16 cellular contexts compared by ENCODE assay signal in the genomic region with DNA sequence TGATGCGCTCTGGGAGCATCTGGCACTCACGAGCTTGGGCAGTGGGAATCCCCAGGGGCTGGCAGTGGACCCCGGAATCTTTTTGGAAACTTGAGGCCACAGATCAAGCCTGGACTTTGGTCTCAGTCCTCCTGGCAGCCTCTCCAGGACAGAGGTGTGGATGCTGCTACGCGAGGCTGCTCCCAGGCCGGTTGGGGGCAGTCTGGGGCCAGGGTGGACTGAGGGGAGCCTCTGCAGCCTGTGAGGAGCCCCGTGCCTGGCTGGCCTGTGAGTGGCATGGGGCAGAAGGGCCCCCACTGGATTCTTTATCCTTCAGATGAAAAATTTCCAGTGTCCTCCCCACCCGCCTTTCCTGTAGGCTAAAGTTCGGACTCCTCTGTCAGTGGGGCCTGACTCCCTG. TPM values are rescaled to one million over a fixed set of nuclear protein-coding genes. Genes with fewer than 3 reads are reported as not detected.
A peak's percentile ranks its signal among the peaks of the same experiment; 100 is the strongest.
DNase-seq lines count a peak whose midpoint lies in the region; ATAC-seq and TF ChIP-seq lines count a peak whose summit lies in the region.
"Had no signal": no experiment of that assay in that cellular context is flagged by ENCODE, and none has a peak within 500 bp of the region (broad histone marks: within the 10 kb centered on the region; RNA-seq: fewer than 3 reads in every experiment).

No MANE protein-coding gene starts in this region.

- TF ChIP-seq EP300 in upper lobe of left lung (IDR thresholded peaks at IDR 0.05): no peak

- H3K27ac ChIP-seq in WERI-Rb-1 (peak overlapping the region; percentile 79), testis (peak overlapping the region; percentile 49 to 78), Peyer's patch (peak overlapping the region in 2 of 4 donors; percentile 60 to 84), upper lobe of left lung (no peak overlapping the region)
- H3K27ac ChIP-seq: right lobe of liver had no signal

- peak; percentile 55 for DNase-seq in WERI-Rb-1
- no peak for DNase-seq in fibroblast of villous mesenchyme (ENCODE audit: low read depth)
- DNase-seq in mucosa of descending colon: no peak
- DNase-seq in testis: no peak
- no peak for DNase-seq in Peyer's patch
- no peak for DNase-seq in NCI-H2081 (lab: John Stamatoyannopoulos, UW)
- no peak for DNase-seq in upper lobe of left lung
- DNase-seq: activated CD4-positive, alpha-beta T cell treated with anti-CD3 and anti-CD28 coated beads, Interleukin-2, amount 50 U/mL, for 1 hour; CD4-positive, CD25-positive, alpha-beta regulatory T cell; midbrain; NCI-H1417 treated with DMSO at 0.1 percent for 48 hours; NCI-H510A treated with DMSO at 0.1 percent for 48 hours had no signal

- ATAC-seq in mucosa of descending colon (peak; percentile 31), GM18519 (IDR thresholded peaks at IDR 0.05; ENCODE audit: low FRiP score, unreplicated experiment) (no peak), upper lobe of left lung (ENCODE audit: low FRiP score in 2 of 2) (no peak)

- H3K27me3 ChIP-seq in WERI-Rb-1 (ENCODE audit: insufficient read depth, low read depth, severe bottlenecking) (no peaks in the 10 kb centered on the region), testis (no peaks in the 10 kb centered on the region), Peyer's patch (no peaks in the 10 kb centered on the region), upper lobe of left lung (no peaks in the 10 kb centered on the region)
- H3K27me3 ChIP-seq: right lobe of liver had no signal

- WGBS in testis, 2 donors: 75 to 78% methylated on average over 8 to 9 of the region's 9 CpGs
- 75 to 94% methylated on average over 5 to 9 of the region's 9 CpGs for WGBS in upper lobe of left lung, 2 donors

- H3K36me3 ChIP-seq in WERI-Rb-1 (no peaks in the 10 kb centered on the region), mucosa of descending colon (ENCODE audit: low read depth) (no peaks in the 10 kb centered on the region), testis (ENCODE audit: low read depth, missing control alignments) (no peaks in the 10 kb centered on the region), Peyer's patch (no peaks in the 10 kb centered on the region), upper lobe of left lung (no peaks in the 10 kb centered on the region)
- H3K36me3 ChIP-seq: right lobe of liver had no signal

- H3K4me3 ChIP-seq in WERI-Rb-1 (ENCODE audit: low read depth, low read length) (no peak overlapping the region), fibroblast of villous mesenchyme (ENCODE audit: low read depth, low read length) (no peak overlapping the region), mucosa of descending colon (no peak overlapping the region), testis (no peak overlapping the region), Peyer's patch (no peak overlapping the region), upper lobe of left lung (no peak overlapping the region)
- H3K4me3 ChIP-seq: right lobe of liver had no signal

- no peak for TF ChIP-seq POLR2A in testis (IDR thresholded peaks at IDR 0.05)
- no peak for TF ChIP-seq POLR2A in Peyer's patch (IDR thresholded peaks at IDR 0.05)
- TF ChIP-seq POLR2A in upper lobe of left lung (IDR thresholded peaks at IDR 0.05): no peak

- intact Hi-C loops in mucosa of descending colon (cut with DNase I, micrococcal nuclease) (loop anchor here in 1 of 2 donors (10.0 kb wide), 1 partner anchor 129 kb away; no protein-coding TSS in a partner anchor), testis (cut with DNase I; ENCODE audit: low total_unique reads) (no loop called here)

- TF ChIP-seq CTCF in WERI-Rb-1 (IDR thresholded peaks at IDR 0.05; ENCODE audit: low read depth, low read length) (peak; percentile 47), fibroblast of villous mesenchyme (IDR thresholded peaks at IDR 0.05; ENCODE audit: insufficient read depth, low read depth, low read length) (peak; percentile 8), mucosa of descending colon (IDR thresholded peaks at IDR 0.05) (no peak), testis (IDR thresholded peaks at IDR 0.05) (no peak), Peyer's patch (IDR thresholded peaks at IDR 0.05) (no peak), upper lobe of left lung (IDR thresholded peaks at IDR 0.05) (no peak)

- no peaks in the 10 kb centered on the region for H3K9me3 ChIP-seq in WERI-Rb-1 (ENCODE audit: severe bottlenecking)
- no peaks in the 10 kb centered on the region for H3K9me3 ChIP-seq in mucosa of descending colon
- no peaks in the 10 kb centered on the region for H3K9me3 ChIP-seq in testis
- H3K9me3 ChIP-seq in Peyer's patch: no peaks in the 10 kb centered on the region
- no peaks in the 10 kb centered on the region for H3K9me3 ChIP-seq in upper lobe of left lung
- H3K9me3 ChIP-seq: right lobe of liver had no signal

- H3K4me1 ChIP-seq in mucosa of descending colon (ENCODE audit: low read depth): no peaks in the 10 kb centered on the region
- H3K4me1 ChIP-seq in testis: peaks cover 28% of the 10 kb centered on the region
- H3K4me1 ChIP-seq in Peyer's patch: peaks cover 0 to 7% (median 0%) of the 10 kb centered on the region in 4 donors
- peaks cover 0 to 8% (median 3%) of the 10 kb centered on the region in 4 donors for H3K4me1 ChIP-seq in upper lobe of left lung
- H3K4me1 ChIP-seq: right lobe of liver had no signal

RNA-seq across cellular contexts. Expression of a gene that starts 12.7 kb away (rescaled TPM):
- total RNA-seq in fibroblast of villous mesenchyme: 20.7 and 35.8 TPM in 2 replicates
- 1,000 to 10,000 TPM in 1 of 3 donors, 100 to 1,000 TPM in 1, 10 to 100 TPM in 1; 65.4 to 4,715 (median 359) TPM for total RNA-seq in mucosa of descending colon
- 10 to 100 TPM; 17.6 to 33.3 TPM for total RNA-seq in testis
- polyA plus RNA-seq in testis (ENCODE audit: insufficient read depth, low read depth, low replicate concordance): 199 TPM
- 100 to 1,000 TPM in 2 of 4 donors, 10 to 100 TPM in 2; 82.0 to 574 (median 112) TPM for total RNA-seq in Peyer's patch
- total RNA-seq in upper lobe of left lung: 100 to 1,000 TPM in 2 of 6 donors, 10 to 100 TPM in 4; 39.7 to 299 (median 70.8) TPM
- total RNA-seq: activated T-helper 2 cell treated with anti-CD3 and anti-CD28 coated beads, Interferon-gamma antibody, Interleukin-2, Interleukin-4, amounts not matched to agents 10 μg/mL and 5 μg/mL and 100 μg/mL, durations not matched to agents 14 hours and 24 hours and 36 hours; CD4-positive, CD25-positive, alpha-beta regulatory T cell; T-helper 2 cell treated with Interferon-gamma antibody and Interleukin-4, amounts not matched to agents 100 ng/mL and 5 ng/mL, for 36 hours had no signal
- polyA plus RNA-seq: CD4-positive, CD25-positive, alpha-beta regulatory T cell had no signal

RNA-seq across cellular contexts. Expression of a gene that starts 17.7 kb away (rescaled TPM):
- total RNA-seq in fibroblast of villous mesenchyme: 64.8 and 65.7 TPM in 2 replicates
- total RNA-seq in mucosa of descending colon: 100 to 1,000 TPM in 2 of 3 donors, 10 to 100 TPM in 1; 75.7 to 127 (median 125) TPM
- total RNA-seq in testis: 10 to 100 TPM; 84.8 to 90.2 TPM
- polyA plus RNA-seq in testis (ENCODE audit: insufficient read depth, low read depth, low replicate concordance): 145 TPM
- total RNA-seq in Peyer's patch: 100 to 1,000 TPM in 3 of 4 donors, 10 to 100 TPM in 1; 90.8 to 180 (median 177) TPM
- total RNA-seq in upper lobe of left lung: 100 to 1,000 TPM in 1 of 6 donors, 10 to 100 TPM in 5; 31.9 to 141 (median 75.1) TPM

RNA-seq across cellular contexts. Expression of a gene that starts 29.2 kb away (rescaled TPM):
- total RNA-seq in fibroblast of villous mesenchyme (46.7 and 48.8 TPM in 2 replicates), mucosa of descending colon (100 to 1,000 TPM in 1 of 3 donors, 10 to 100 TPM in 1, 1 to 10 TPM in 1; 7.9 to 242 (median 22.2) TPM), testis (10 to 100 TPM; 23.0 to 24.3 TPM), Peyer's patch (10 to 100 TPM in 2 of 4 donors, 1 to 10 TPM in 2; 3.2 to 49.5 (median 10.2) TPM), upper lobe of left lung (1 to 10 TPM; 2.3 to 8.9 (median 4.9) TPM)
- 16.0 TPM for polyA plus RNA-seq in testis (ENCODE audit: insufficient read depth, low read depth, low replicate concordance)
- total RNA-seq: activated T-helper 2 cell treated with anti-CD3 and anti-CD28 coated beads, Interferon-gamma antibody, Interleukin-2, Interleukin-4, amounts not matched to agents 10 μg/mL and 5 μg/mL and 100 μg/mL, durations not matched to agents 14 hours and 24 hours and 36 hours had no signal

Comparison
In these comparisons a context has a peak if more than half of its experiments do, and no peak if none do; other contexts are left out.
1. H3K27ac ChIP-seq: peak in WERI-Rb-1 (single experiment) and testis (2 of 2); none in upper lobe of left lung (0 of 4).
2. CTCF ChIP-seq: peak in WERI-Rb-1 (single experiment) and fibroblast of villous mesenchyme (single experiment); none in mucosa of descending colon (single experiment), testis (0 of 3), Peyer's patch (0 of 6) and upper lobe of left lung (0 of 6).